In genomic region chr10:32985781-32986350, GRCh38 we compare ENCODE assay signal across 1 cellular context.
TF ChIP-seq lines count a peak whose summit lies in the region.

No MANE protein-coding gene starts in this region.

TF ChIP-seq in SK-N-SH, 30 proteins besides CTCF, POLR2A, EP300 and RAD21 (continued from another document):
- TF ChIP-seq REST (IDR thresholded peaks at IDR 0.05; ENCODE audit: low read depth, low read length) = no peak
- peak; percentile 80; the same call in 1 of the 2 replicates for TF ChIP-seq RXRA (IDR thresholded peaks at IDR 0.05; ENCODE audit: borderline replicate concordance, low read depth)
- no peak for TF ChIP-seq MAX (IDR thresholded peaks at IDR 0.05; ENCODE audit: low read depth)
- peak; percentile 29; the same call in 1 of the 2 replicates for TF ChIP-seq PBX3 (IDR thresholded peaks at IDR 0.05)
- TF ChIP-seq TCF12 (IDR thresholded peaks at IDR 0.05) = peak; percentile 59
- no peak for TF ChIP-seq SIN3A (IDR thresholded peaks at IDR 0.05; ENCODE audit: borderline replicate concordance, low read depth, low read length)
